Comparison of ENCODE assay signal across 1 cellular context in genomic region chr21:31931644-31932469, GRCh38.
TF ChIP-seq lines count a peak whose summit lies in the region.

No MANE protein-coding gene starts in this region.

TF ChIP-seq in GM12878, 131 proteins besides CTCF, POLR2A, EP300 and RAD21:
- TF ChIP-seq TCF3 (IDR thresholded peaks at IDR 0.05; ENCODE audit: borderline replicate concordance, insufficient read depth, low read depth, low read length) (peak; percentile 35; the same call in 1 of the 2 replicates), PAX8 (IDR thresholded peaks at IDR 0.05) (no peak), HDAC2 (IDR thresholded peaks at IDR 0.05) (no peak), BCL3 (IDR thresholded peaks at IDR 0.05; ENCODE audit: borderline replicate concordance, insufficient read depth, low read depth, low read length, poor library complexity, severe bottlenecking) (peak; percentile 73)
